Comparison of ENCODE assay signal across 15 cellular contexts in the genomic region with DNA sequence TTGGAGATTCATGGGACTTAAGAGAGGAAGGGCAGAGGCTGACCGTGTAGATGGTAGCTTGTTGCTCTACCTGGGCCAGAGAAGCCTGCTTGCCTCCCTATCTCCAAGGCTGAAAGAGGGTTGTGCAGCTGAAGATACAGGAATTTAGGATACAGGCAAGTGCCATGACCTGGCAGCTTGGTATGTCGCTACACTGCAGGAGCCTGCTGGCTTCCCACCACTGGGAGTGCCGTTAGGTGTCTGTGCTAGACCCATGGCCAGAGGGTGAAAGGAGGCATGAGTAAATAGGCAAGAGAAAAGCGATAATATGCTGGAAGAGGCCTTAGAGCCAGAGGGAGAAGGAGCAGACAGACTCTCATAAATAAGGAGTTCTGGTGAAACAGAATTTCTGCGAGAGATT. TPM values are rescaled to one million over a fixed set of nuclear protein-coding genes. Genes with fewer than 3 reads are reported as not detected.
DNase-seq lines count a peak whose midpoint lies in the region; ATAC-seq and TF ChIP-seq lines count a peak whose summit lies in the region.
"Had no signal": no experiment of that assay in that cellular context is flagged by ENCODE, and none has a peak within 500 bp of the region (broad histone marks: within the 10 kb centered on the region; RNA-seq: fewer than 3 reads in every experiment).

No MANE protein-coding gene starts in this region.

- H3K4me1 Mint-ChIP-seq in natural killer cell (peaks cover 13 to 14% of the 10 kb centered on the region in 2 donors), mesothelial cell of epicardium (peaks cover 14% of the 10 kb centered on the region)
- peaks cover 17 to 20% of the 10 kb centered on the region in 2 donors for H3K4me1 Mint-ChIP-seq in natural killer cell treated with Interleukin-12 subunit alpha and Interleukin-12 subunit beta and Interleukin-15 and Interleukin-18, amount 100 ng/mL, for 72 hours (ENCODE audit: low read depth in 2 of 2)

- H3K36me3 Mint-ChIP-seq in natural killer cell (no peaks in the 10 kb centered on the region), mesothelial cell of epicardium (peaks cover 7% of the 10 kb centered on the region)
- H3K36me3 Mint-ChIP-seq in natural killer cell treated with Interleukin-12 subunit alpha and Interleukin-12 subunit beta and Interleukin-15 and Interleukin-18, amount 100 ng/mL, for 72 hours: no peaks in the 10 kb centered on the region

- intact Hi-C loops in natural killer cell (cut with micrococcal nuclease): no loop called here

- H3K27ac Mint-ChIP-seq in natural killer cell: peak overlapping the region in 1 of 2 donors; percentile 3
- no peak overlapping the region for H3K27ac Mint-ChIP-seq in natural killer cell treated with Interleukin-12 subunit alpha and Interleukin-12 subunit beta and Interleukin-15 and Interleukin-18, amount 100 ng/mL, for 72 hours
- H3K27ac Mint-ChIP-seq in mesothelial cell of epicardium: peak overlapping the region; percentile 5
- H3K27ac Mint-ChIP-seq: activated CD4-positive, alpha-beta memory T cell treated with anti-CD3 and anti-CD28 coated beads, Interleukin-2, amount 10 ng/mL, durations not matched to agents 7 days and 5 days; activated T-helper 1 cell treated with anti-CD3 and anti-CD28 coated beads, Interleukin-12 subunit alpha, Interleukin-12 subunit beta, Interleukin-2, Interleukin-4 antibody, amounts not matched to agents 30 ng/mL and 10 ng/mL and 1 ng/mL, durations not matched to agents 14 hours and 24 hours and 36 hours had no signal

- no peak for ATAC-seq in natural killer cell
- no peak for ATAC-seq in natural killer cell treated with Interleukin-12 subunit alpha and Interleukin-12 subunit beta and Interleukin-15 and Interleukin-18, amount 100 ng/mL, for 72 hours
- ATAC-seq in GM19035 (IDR thresholded peaks at IDR 0.05; ENCODE audit: unreplicated experiment): no peak
- ATAC-seq: naive thymus-derived CD8-positive, alpha-beta T cell had no signal

- H3K9me3 Mint-ChIP-seq in natural killer cell (no peaks in the 10 kb centered on the region), mesothelial cell of epicardium (peaks cover 4% of the 10 kb centered on the region)
- H3K9me3 Mint-ChIP-seq in natural killer cell treated with Interleukin-12 subunit alpha and Interleukin-12 subunit beta and Interleukin-15 and Interleukin-18, amount 100 ng/mL, for 72 hours: no peaks in the 10 kb centered on the region
- H3K9me3 Mint-ChIP-seq: naive thymus-derived CD8-positive, alpha-beta T cell had no signal

- H3K27me3 Mint-ChIP-seq in natural killer cell (ENCODE audit: low read depth in 2 of 2) (no peaks in the 10 kb centered on the region), mesothelial cell of epicardium (ENCODE audit: low read depth) (no peaks in the 10 kb centered on the region)
- H3K27me3 Mint-ChIP-seq in natural killer cell treated with Interleukin-12 subunit alpha and Interleukin-12 subunit beta and Interleukin-15 and Interleukin-18, amount 100 ng/mL, for 72 hours: no peaks in the 10 kb centered on the region
- H3K27me3 Mint-ChIP-seq: activated CD4-positive, alpha-beta memory T cell treated with anti-CD3 and anti-CD28 coated beads, Interleukin-2, amount 10 ng/mL, durations not matched to agents 7 days and 5 days; naive thymus-derived CD8-positive, alpha-beta T cell had no signal

- DNase-seq in natural killer cell (no peak), RKO (ENCODE audit: low spot score) (peak; percentile 52), mesothelial cell of epicardium (ENCODE audit: low spot score in 2 of 2, unreplicated experiment in 2 of 2) (no peak), kidney glomerular epithelial cell (lab: John Stamatoyannopoulos, UW) (no peak), amniotic stem cell (lab: John Stamatoyannopoulos, UW) (no peak)
- no peak for DNase-seq in natural killer cell treated with Interleukin-12 subunit alpha and Interleukin-12 subunit beta and Interleukin-15 and Interleukin-18, amount 100 ng/mL, for 72 hours (ENCODE audit: low spot score)
- no peak for DNase-seq in effector CD8-positive, alpha-beta T cell (lab: John Stamatoyannopoulos, UW)
- DNase-seq: activated CD4-positive, alpha-beta memory T cell treated with anti-CD3 and anti-CD28 coated beads, Interleukin-2, amount 10 ng/mL, durations not matched to agents 7 days and 5 days; naive thymus-derived CD8-positive, alpha-beta T cell; NCI-H2029 treated with DMSO at 0.1 percent for 48 hours; NCI-H524 had no signal

- H3K4me3 Mint-ChIP-seq in natural killer cell (peak overlapping the region; percentile 2), mesothelial cell of epicardium (no peak overlapping the region)
- H3K4me3 Mint-ChIP-seq in natural killer cell treated with Interleukin-12 subunit alpha and Interleukin-12 subunit beta and Interleukin-15 and Interleukin-18, amount 100 ng/mL, for 72 hours: no peak overlapping the region
- H3K4me3 Mint-ChIP-seq: activated CD4-positive, alpha-beta memory T cell treated with anti-CD3 and anti-CD28 coated beads, Interleukin-2, amount 10 ng/mL, durations not matched to agents 7 days and 5 days; activated T-helper 1 cell treated with anti-CD3 and anti-CD28 coated beads, Interleukin-12 subunit alpha, Interleukin-12 subunit beta, Interleukin-2, Interleukin-4 antibody, amounts not matched to agents 30 ng/mL and 10 ng/mL and 1 ng/mL, durations not matched to agents 14 hours and 24 hours and 36 hours had no signal

- TF ChIP-seq CTCF in natural killer cell (IDR thresholded peaks at IDR 0.05) (no peak), mesothelial cell of epicardium (IDR thresholded peaks at IDR 0.05; ENCODE audit: unreplicated experiment) (no peak)

RNA-seq across cellular contexts. Expression of gene NAA60, which starts 10.6 kb away (rescaled TPM):
- total RNA-seq in natural killer cell (10 to 100 TPM; 45.1 to 69.0 (median 58.9) TPM), mesothelial cell of epicardium (49.7 to 52.2 TPM (median 50.6 TPM) in 3 replicates)
- 10 to 100 TPM; 59.0 to 60.0 TPM for total RNA-seq in natural killer cell treated with Interleukin-12 subunit alpha and Interleukin-12 subunit beta and Interleukin-15 and Interleukin-18, amount 100 ng/mL, for 72 hours

RNA-seq across cellular contexts. Expression of gene ZNF597, which starts 10.8 kb away (rescaled TPM):
- total RNA-seq in natural killer cell (1 to 10 TPM; 1.8 to 3.5 (median 2.8) TPM), mesothelial cell of epicardium (3.5 to 3.9 TPM (median 3.6 TPM) in 3 replicates)
- 1 to 10 TPM; 2.7 to 2.9 TPM for total RNA-seq in natural killer cell treated with Interleukin-12 subunit alpha and Interleukin-12 subunit beta and Interleukin-15 and Interleukin-18, amount 100 ng/mL, for 72 hours

RNA-seq across cellular contexts. Expression of gene C16orf90, which starts 41.2 kb away (rescaled TPM):
- not detected for total RNA-seq in natural killer cell
- total RNA-seq in natural killer cell treated with Interleukin-12 subunit alpha and Interleukin-12 subunit beta and Interleukin-15 and Interleukin-18, amount 100 ng/mL, for 72 hours: not detected
- not detected in 3 replicates for total RNA-seq in mesothelial cell of epicardium
- total RNA-seq: activated CD4-positive, alpha-beta memory T cell treated with anti-CD3 and anti-CD28 coated beads, Interleukin-2, amount 10 ng/mL, durations not matched to agents 7 days and 5 days; activated T-helper 1 cell treated with anti-CD3 and anti-CD28 coated beads, Interleukin-12 subunit alpha, Interleukin-12 subunit beta, Interleukin-2, Interleukin-4 antibody, amounts not matched to agents 30 ng/mL and 10 ng/mL and 1 ng/mL, durations not matched to agents 14 hours and 24 hours and 36 hours; cerebellum; lower leg skin; naive thymus-derived CD8-positive, alpha-beta T cell had no signal

RNA-seq across cellular contexts. Expression of gene CLUAP1, which starts 46.7 kb away (rescaled TPM):
- total RNA-seq in natural killer cell (1 to 10 TPM; 4.0 to 6.2 (median 4.7) TPM), mesothelial cell of epicardium (30.1 to 36.4 TPM (median 36.0 TPM) in 3 replicates)
- 10 to 100 TPM in 1 of 2 donors, 1 to 10 TPM in 1; 4.3 to 10.8 TPM for total RNA-seq in natural killer cell treated with Interleukin-12 subunit alpha and Interleukin-12 subunit beta and Interleukin-15 and Interleukin-18, amount 100 ng/mL, for 72 hours

RNA-seq across cellular contexts. Expression of gene ZNF174, which starts 53.1 kb away (rescaled TPM):
- total RNA-seq in natural killer cell: 1 to 10 TPM; 3.5 to 9.0 (median 7.5) TPM
- 10 to 100 TPM in 1 of 2 donors, 1 to 10 TPM in 1; 9.2 to 10.2 TPM for total RNA-seq in natural killer cell treated with Interleukin-12 subunit alpha and Interleukin-12 subunit beta and Interleukin-15 and Interleukin-18, amount 100 ng/mL, for 72 hours
- 18.1 to 19.3 TPM (median 19.3 TPM) in 3 replicates for total RNA-seq in mesothelial cell of epicardium
